In genomic region chr15:55290361-55291057, GRCh38 we compare ENCODE assay signal across 1 cellular context.
TF ChIP-seq lines count a peak whose summit lies in the region.

No MANE protein-coding gene starts in this region.

TF ChIP-seq in HEK293, 187 proteins besides CTCF, POLR2A, EP300 and RAD21 (continued from another document):
- TF ChIP-seq, protein P1, sequence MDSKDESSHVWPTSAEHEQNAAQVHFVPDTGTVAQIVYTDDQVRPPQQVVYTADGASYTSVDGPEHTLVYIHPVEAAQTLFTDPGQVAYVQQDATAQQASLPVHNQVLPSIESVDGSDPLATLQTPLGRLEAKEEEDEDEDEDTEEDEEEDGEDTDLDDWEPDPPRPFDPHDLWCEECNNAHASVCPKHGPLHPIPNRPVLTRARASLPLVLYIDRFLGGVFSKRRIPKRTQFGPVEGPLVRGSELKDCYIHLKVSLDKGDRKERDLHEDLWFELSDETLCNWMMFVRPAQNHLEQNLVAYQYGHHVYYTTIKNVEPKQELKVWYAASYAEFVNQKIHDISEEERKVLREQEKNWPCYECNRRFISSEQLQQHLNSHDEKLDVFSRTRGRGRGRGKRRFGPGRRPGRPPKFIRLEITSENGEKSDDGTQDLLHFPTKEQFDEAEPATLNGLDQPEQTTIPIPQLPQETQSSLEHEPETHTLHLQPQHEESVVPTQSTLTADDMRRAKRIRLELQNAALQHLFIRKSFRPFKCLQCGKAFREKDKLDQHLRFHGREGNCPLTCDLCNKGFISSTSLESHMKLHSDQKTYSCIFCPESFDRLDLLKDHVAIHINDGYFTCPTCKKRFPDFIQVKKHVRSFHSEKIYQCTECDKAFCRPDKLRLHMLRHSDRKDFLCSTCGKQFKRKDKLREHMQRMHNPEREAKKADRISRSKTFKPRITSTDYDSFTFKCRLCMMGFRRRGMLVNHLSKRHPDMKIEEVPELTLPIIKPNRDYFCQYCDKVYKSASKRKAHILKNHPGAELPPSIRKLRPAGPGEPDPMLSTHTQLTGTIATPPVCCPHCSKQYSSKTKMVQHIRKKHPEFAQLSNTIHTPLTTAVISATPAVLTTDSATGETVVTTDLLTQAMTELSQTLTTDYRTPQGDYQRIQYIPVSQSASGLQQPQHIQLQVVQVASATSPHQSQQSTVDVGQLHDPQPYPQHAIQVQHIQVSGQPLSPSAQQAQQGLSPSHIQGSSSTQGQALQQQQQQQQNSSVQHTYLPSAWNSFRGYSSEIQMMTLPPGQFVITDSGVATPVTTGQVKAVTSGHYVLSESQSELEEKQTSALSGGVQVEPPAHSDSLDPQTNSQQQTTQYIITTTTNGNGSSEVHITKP (tag by site-specific recombination; IDR thresholded peaks at IDR 0.05), result peak; percentile 70
- peak; percentile 40; the same call in 1 of the 2 replicates for TF ChIP-seq ZNF335 (tag by site-specific recombination; conservative IDR thresholded peaks at IDR 0.05)
TF ChIP-seq in HEK293: peak in this region for 11.
